In genomic region chr11:45732343-45732742, GRCh38 we compare ENCODE assay signal across 30 cellular contexts.
"Had no signal": no experiment of that assay in that cellular context is flagged by ENCODE, and none has a peak within 500 bp of the region (broad histone marks: within the 10 kb centered on the region; RNA-seq: fewer than 3 reads in every experiment).

No MANE protein-coding gene starts in this region.

- H3K9me3 ChIP-seq: ascending aorta, breast epithelium, heart left ventricle had no signal

- H3K36me3 Mint-ChIP-seq: activated naive CD4-positive, alpha-beta T cell treated with anti-CD3 and anti-CD28 coated beads, Interleukin-2, amount 10 ng/mL, durations not matched to agents 7 days and 5 days; activated naive CD8-positive, alpha-beta T cell treated with anti-CD3 and anti-CD28 coated beads, Interleukin-2, amount 10 ng/mL, durations not matched to agents 7 days and 5 days; brain had no signal

- H3K4me1 ChIP-seq: ascending aorta, breast epithelium, heart left ventricle had no signal

- H3K4me1 Mint-ChIP-seq: activated CD4-positive, alpha-beta memory T cell treated with anti-CD3 and anti-CD28 coated beads, Interleukin-2, amount 10 ng/mL, durations not matched to agents 7 days and 5 days; activated CD4-positive, alpha-beta T cell treated with anti-CD3 and anti-CD28 coated beads, Interleukin-2, amount 10 ng/mL, durations not matched to agents 7 days and 5 days; activated naive CD4-positive, alpha-beta T cell treated with anti-CD3 and anti-CD28 coated beads, Interleukin-2, amount 10 ng/mL, durations not matched to agents 7 days and 5 days; central memory CD8-positive, alpha-beta T cell had no signal

- DNase-seq: activated CD4-positive, alpha-beta memory T cell treated with anti-CD3 and anti-CD28 coated beads, Interleukin-2, amount 10 ng/mL, durations not matched to agents 7 days and 5 days; activated CD4-positive, alpha-beta T cell treated with anti-CD3 and anti-CD28 coated beads for 36 hours; activated CD4-positive, alpha-beta T cell treated with anti-CD3 and anti-CD28 coated beads, Interleukin-2, amount 10 ng/mL, durations not matched to agents 7 days and 5 days; activated CD4-positive, alpha-beta T cell treated with anti-CD3 and anti-CD28 coated beads, Interleukin-2, amount 50 U/mL, for 4 hours; activated CD4-positive, CD25-positive, alpha-beta regulatory T cell; activated CD4-positive, CD25-positive, alpha-beta regulatory T cell treated with anti-CD3 and anti-CD28 coated beads, Interleukin-2, amount 50 U/mL, for 72 hours; activated CD8-positive, alpha-beta memory T cell treated with anti-CD3 and anti-CD28 coated beads, Interleukin-2, amount 50 U/mL, for 48 hours; activated gamma-delta T cell; activated naive CD4-positive, alpha-beta T cell; activated naive CD4-positive, alpha-beta T cell treated with anti-CD3 and anti-CD28 coated beads, Interleukin-2, amount 10 ng/mL, durations not matched to agents 7 days and 5 days; activated naive CD8-positive, alpha-beta T cell treated with anti-CD3 and anti-CD28 coated beads, Interleukin-2, amount 10 ng/mL, durations not matched to agents 7 days and 5 days; activated T-cell treated with anti-CD3 and anti-CD28 coated beads for 4 hours; activated T-cell treated with anti-CD3 and anti-CD28 coated beads, Interleukin-2, amount 50 U/mL, for 24 hours; activated T-cell treated with anti-CD3 and anti-CD28 coated beads, Interleukin-2, amount 50 U/mL, for 72 hours; dorsolateral prefrontal cortex; effector memory CD4-positive, alpha-beta T cell; endodermal cell; foreskin fibroblast; glutamatergic neuron; heart left ventricle; T-helper 2 cell had no signal

- H3K36me3 ChIP-seq: ascending aorta, breast epithelium, cardiac muscle cell, heart left ventricle had no signal

- H3K27me3 ChIP-seq: ascending aorta, breast epithelium, cardiac muscle cell, heart left ventricle had no signal

- H3K27ac ChIP-seq: ascending aorta, breast epithelium, cardiac muscle cell, coronary artery, dorsolateral prefrontal cortex, heart left ventricle had no signal

- H3K4me3 Mint-ChIP-seq: activated CD4-positive, alpha-beta memory T cell treated with anti-CD3 and anti-CD28 coated beads, Interleukin-2, amount 10 ng/mL, durations not matched to agents 7 days and 5 days; activated CD4-positive, alpha-beta T cell treated with anti-CD3 and anti-CD28 coated beads for 36 hours; activated CD4-positive, alpha-beta T cell treated with anti-CD3 and anti-CD28 coated beads, Interleukin-2, amount 10 ng/mL, durations not matched to agents 7 days and 5 days; activated naive CD4-positive, alpha-beta T cell treated with anti-CD3 and anti-CD28 coated beads, Interleukin-2, amount 10 ng/mL, durations not matched to agents 7 days and 5 days; activated naive CD8-positive, alpha-beta T cell treated with anti-CD3 and anti-CD28 coated beads, Interleukin-2, amount 10 ng/mL, durations not matched to agents 7 days and 5 days; activated T-cell treated with anti-CD3 and anti-CD28 coated beads, Interleukin-2, amount 50 U/mL, for 24 hours; activated T-cell treated with anti-CD3 and anti-CD28 coated beads, Interleukin-2, amount 50 U/mL, for 72 hours; brain; central memory CD8-positive, alpha-beta T cell; dendritic cell treated with granulocyte-macrophage colony-stimulating factor and Interleukin-4, amounts not matched to agents 40 ng/mL and 50 ng/mL, for 4 days; endodermal cell had no signal

- ATAC-seq: activated CD4-positive, alpha-beta T cell treated with anti-CD3 and anti-CD28 coated beads for 36 hours; activated naive CD4-positive, alpha-beta T cell treated with anti-CD3 and anti-CD28 coated beads, Interleukin-2, amount 50 U/mL, for 72 hours; activated T-cell treated with anti-CD3 and anti-CD28 coated beads, Interleukin-2, amount 50 U/mL, for 72 hours; esophagus mucosa; heart left ventricle had no signal

- H3K4me3 ChIP-seq: ascending aorta, breast epithelium, cardiac muscle cell, coronary artery, dorsolateral prefrontal cortex, heart left ventricle had no signal

- H3K27ac Mint-ChIP-seq: activated CD4-positive, alpha-beta memory T cell treated with anti-CD3 and anti-CD28 coated beads, Interleukin-2, amount 10 ng/mL, durations not matched to agents 7 days and 5 days; activated CD4-positive, alpha-beta T cell treated with anti-CD3 and anti-CD28 coated beads for 36 hours; activated CD4-positive, alpha-beta T cell treated with anti-CD3 and anti-CD28 coated beads, Interleukin-2, amount 10 ng/mL, durations not matched to agents 7 days and 5 days; activated naive CD4-positive, alpha-beta T cell treated with anti-CD3 and anti-CD28 coated beads, Interleukin-2, amount 10 ng/mL, durations not matched to agents 7 days and 5 days; activated naive CD4-positive, alpha-beta T cell treated with anti-CD3 and anti-CD28 coated beads, Interleukin-2, amount 50 U/mL, for 72 hours; activated naive CD8-positive, alpha-beta T cell treated with anti-CD3 and anti-CD28 coated beads, Interleukin-2, amount 10 ng/mL, durations not matched to agents 7 days and 5 days; activated T-cell treated with anti-CD3 and anti-CD28 coated beads, Interleukin-2, amount 50 U/mL, for 24 hours; activated T-cell treated with anti-CD3 and anti-CD28 coated beads, Interleukin-2, amount 50 U/mL, for 72 hours; brain; dendritic cell treated with granulocyte-macrophage colony-stimulating factor and Interleukin-4, amounts not matched to agents 40 ng/mL and 50 ng/mL, for 4 days; endodermal cell had no signal

- H3K9me3 Mint-ChIP-seq: activated CD4-positive, alpha-beta memory T cell treated with anti-CD3 and anti-CD28 coated beads, Interleukin-2, amount 10 ng/mL, durations not matched to agents 7 days and 5 days; activated CD4-positive, alpha-beta T cell treated with anti-CD3 and anti-CD28 coated beads, Interleukin-2, amount 10 ng/mL, durations not matched to agents 7 days and 5 days; activated naive CD4-positive, alpha-beta T cell treated with anti-CD3 and anti-CD28 coated beads, Interleukin-2, amount 10 ng/mL, durations not matched to agents 7 days and 5 days; activated naive CD8-positive, alpha-beta T cell treated with anti-CD3 and anti-CD28 coated beads, Interleukin-2, amount 10 ng/mL, durations not matched to agents 7 days and 5 days; activated T-cell treated with anti-CD3 and anti-CD28 coated beads, Interleukin-2, amount 50 U/mL, for 24 hours; central memory CD8-positive, alpha-beta T cell; dendritic cell treated with granulocyte-macrophage colony-stimulating factor and Interleukin-4, amounts not matched to agents 40 ng/mL and 50 ng/mL, for 4 days had no signal

- H3K27me3 Mint-ChIP-seq: activated CD4-positive, alpha-beta T cell treated with anti-CD3 and anti-CD28 coated beads, Interleukin-2, amount 10 ng/mL, durations not matched to agents 7 days and 5 days had no signal
